In genomic region chr4:137922721-137923120, GRCh38 we compare ENCODE assay signal across 20 cellular contexts.
DNase-seq lines count a peak whose midpoint lies in the region; ATAC-seq and TF ChIP-seq lines count a peak whose summit lies in the region.
"Had no signal": no experiment of that assay in that cellular context is flagged by ENCODE, and none has a peak within 500 bp of the region (broad histone marks: within the 10 kb centered on the region; RNA-seq: fewer than 3 reads in every experiment).

No MANE protein-coding gene starts in this region.

- H3K4me3 ChIP-seq in osteoblast (ENCODE audit: insufficient read depth, low read length) = no peak overlapping the region
- H3K4me3 ChIP-seq: BLaER1, GM12878, GM23248 had no signal

- no peaks in the 10 kb centered on the region for H3K9me3 ChIP-seq in osteoblast (ENCODE audit: low read depth, low read length)
- H3K9me3 ChIP-seq in CD4-positive, alpha-beta T cell (ENCODE audit: control insufficient read depth, low read length) = no peaks in the 10 kb centered on the region
- H3K9me3 ChIP-seq: BLaER1 had no signal

- H3K4me2 ChIP-seq in osteoblast (ENCODE audit: insufficient read depth, low read length) = no peak overlapping the region
- H3K4me2 ChIP-seq: BLaER1 had no signal

- no peak overlapping the region for H3K27ac Mint-ChIP-seq in CD4-positive, alpha-beta T cell
- H3K27ac Mint-ChIP-seq: B cell; CD4-positive, CD25-positive, alpha-beta regulatory T cell; CD8-positive, alpha-beta memory T cell had no signal

- TF ChIP-seq CTCF in osteoblast (IDR thresholded peaks at IDR 0.05; ENCODE audit: extremely low read depth, low read depth, low read length) = no peak
- TF ChIP-seq CTCF in CD4-positive, alpha-beta T cell (IDR thresholded peaks at IDR 0.05) = no peak

- H4K20me1 ChIP-seq in osteoblast (ENCODE audit: insufficient read depth, low read length) = no peaks in the 10 kb centered on the region
- H4K20me1 ChIP-seq: BLaER1 had no signal

- no peaks in the 10 kb centered on the region for H3K27me3 Mint-ChIP-seq in CD4-positive, alpha-beta T cell
- H3K27me3 Mint-ChIP-seq: B cell; CD8-positive, alpha-beta memory T cell had no signal

- intact Hi-C loops in CD4-positive, alpha-beta T cell (cut with DNase I, micrococcal nuclease) = no loop called here

- peak; percentile 70 for DNase-seq in LHCN-M2 (ENCODE audit: low read depth)
- peak; percentile 58 for DNase-seq in myocyte (ENCODE audit: low read depth)
- no peak for DNase-seq in osteoblast (ENCODE audit: insufficient read length, low spot score, missing footprints)
- no peak for DNase-seq in anterior cingulate cortex (lab: John Stamatoyannopoulos, UW)
- DNase-seq in T-helper 9 cell = no peak
- no peak for DNase-seq in CD4-positive, alpha-beta T cell
- DNase-seq: CD4-positive, CD25-positive, alpha-beta regulatory T cell; CD8-positive, alpha-beta memory T cell; DMS 273 treated with DMSO at 0.1 percent for 48 hours; DMS79; EL; GDM1; GM23248; H7; HCEC 1CT had no signal

- CTCF ChIA-PET in CD4-positive, alpha-beta T cell (lab: Charles Lee) = no interaction called here

- H2AFZ ChIP-seq in osteoblast (ENCODE audit: low read length) = peak overlapping the region; percentile 12
- H2AFZ ChIP-seq: GM23248 had no signal

- POLR2A ChIA-PET in CD4-positive, alpha-beta T cell (lab: Charles Lee) = no interaction called here

- no peaks in the 10 kb centered on the region for H3K9me3 Mint-ChIP-seq in CD4-positive, alpha-beta T cell

- H3K79me2 ChIP-seq in osteoblast (ENCODE audit: insufficient read depth, low read length) = no peaks in the 10 kb centered on the region

- no peaks in the 10 kb centered on the region for H3K36me3 ChIP-seq in osteoblast (ENCODE audit: insufficient read depth, low read length)
- H3K36me3 ChIP-seq: BLaER1 had no signal

- peaks cover 4% of the 10 kb centered on the region for H3K27me3 ChIP-seq in osteoblast (ENCODE audit: insufficient read depth, low read length)
- no peaks in the 10 kb centered on the region for H3K27me3 ChIP-seq in CD4-positive, alpha-beta T cell (ENCODE audit: control insufficient read depth, insufficient read depth, low read length)
- H3K27me3 ChIP-seq: BLaER1 had no signal

- no peaks in the 10 kb centered on the region for H3K4me1 Mint-ChIP-seq in CD4-positive, alpha-beta T cell (ENCODE audit: low read depth)
- H3K4me1 Mint-ChIP-seq: B cell; CD4-positive, CD25-positive, alpha-beta regulatory T cell; CD8-positive, alpha-beta memory T cell had no signal

- H3K36me3 Mint-ChIP-seq in CD4-positive, alpha-beta T cell (ENCODE audit: low read depth) = no peaks in the 10 kb centered on the region
- H3K36me3 Mint-ChIP-seq: CD4-positive, CD25-positive, alpha-beta regulatory T cell; CD8-positive, alpha-beta memory T cell had no signal

- H3K4me1 ChIP-seq in osteoblast (ENCODE audit: insufficient read depth, low read length) = no peaks in the 10 kb centered on the region
- H3K4me1 ChIP-seq: BLaER1 had no signal

- ATAC-seq in CD4-positive, alpha-beta T cell (ENCODE audit: poor library complexity) = no peak

- no peak overlapping the region for H3K4me3 Mint-ChIP-seq in CD4-positive, alpha-beta T cell
- H3K4me3 Mint-ChIP-seq: B cell; CD4-positive, CD25-positive, alpha-beta regulatory T cell; CD8-positive, alpha-beta memory T cell had no signal

- no peak overlapping the region for H3K27ac ChIP-seq in osteoblast (ENCODE audit: low read depth, low read length)
- no peak overlapping the region for H3K27ac ChIP-seq in CD4-positive, alpha-beta T cell (ENCODE audit: low read depth, low read length)
- H3K27ac ChIP-seq: 22Rv1, BLaER1, C4-2B, GM23248 had no signal

Comparison
In these comparisons a context has a peak if more than half of its experiments do, and no peak if none do; other contexts are left out.
1. DNase-seq: peak in LHCN-M2 (single experiment) and myocyte (single experiment); none in osteoblast (single experiment), anterior cingulate cortex (0 of 58), T-helper 9 cell (single experiment) and CD4-positive, alpha-beta T cell (0 of 10).